Comparison of ENCODE assay signal across 1 cellular context in genomic region chr22:29344137-29344536, GRCh38.
TF ChIP-seq lines count a peak whose summit lies in the region.

No MANE protein-coding gene starts in this region.

TF ChIP-seq in HEK293, 187 proteins besides CTCF, POLR2A, EP300 and RAD21 (continued from another document):
- TF ChIP-seq ZBTB6 (tag by site-specific recombination; IDR thresholded peaks at IDR 0.05), result no peak
- no peak for TF ChIP-seq ZNF777 (tag by site-specific recombination; IDR thresholded peaks at IDR 0.05; ENCODE audit: borderline replicate concordance)
- 0 out of 2 replicates have a peak, but pooled peaks have one; percentile 20 for TF ChIP-seq KLF17 (tag by site-specific recombination; IDR thresholded peaks at IDR 0.05)
- no peak for TF ChIP-seq ZNF211 (tag by site-specific recombination; IDR thresholded peaks at IDR 0.05; ENCODE audit: low read depth)
- TF ChIP-seq ZNF670 (tag by site-specific recombination; IDR thresholded peaks at IDR 0.05; ENCODE audit: low read depth), result no peak
- TF ChIP-seq SP7 (tag by site-specific recombination; IDR thresholded peaks at IDR 0.05), result peak; percentile 92
- TF ChIP-seq ZBTB21 (tag by site-specific recombination; IDR thresholded peaks at IDR 0.05), result 0 out of 2 replicates have a peak, but pooled peaks have one; percentile 20
- TF ChIP-seq ZXDB (tag by site-specific recombination; IDR thresholded peaks at IDR 0.05), result 0 out of 2 replicates have a peak, but pooled peaks have one; percentile 30
- TF ChIP-seq ZBTB20 (tag by site-specific recombination; IDR thresholded peaks at IDR 0.05), result peak; percentile 52; the same call in 1 of the 2 replicates
- TF ChIP-seq ZNF558 (tag by site-specific recombination; IDR thresholded peaks at IDR 0.05), result 0 out of 2 replicates have a peak, but pooled peaks have one; percentile 30
- TF ChIP-seq ZIC2 (tag by site-specific recombination; IDR thresholded peaks at IDR 0.05), result peak; percentile 78
- TF ChIP-seq ZFP69B (tag by site-specific recombination; IDR thresholded peaks at IDR 0.05), result peak; percentile 45; the same call in 1 of the 2 replicates
- TF ChIP-seq ZNF335 (tag by site-specific recombination; conservative IDR thresholded peaks at IDR 0.05), result no peak; the same call in 1 of the 2 replicates
